In genomic region chr19:23686622-23687423, GRCh38 we compare ENCODE assay signal across 8 cellular contexts. TPM values are rescaled to one million over a fixed set of nuclear protein-coding genes. Genes with fewer than 3 reads are reported as not detected.
DNase-seq lines count a peak whose midpoint lies in the region; TF ChIP-seq lines count a peak whose summit lies in the region.

ZNF675 (minus strand) TSS chr19:23687212; CDS start chr19:23687033, 179 bp downstream.

- intact Hi-C loops in testis (cut with DNase I; ENCODE audit: low total_unique reads), result no loop called here

- H3K4me1 ChIP-seq in MM.1S (ENCODE audit: low read length) (no peaks in the 10 kb centered on the region), testis (no peaks in the 10 kb centered on the region)

- peaks cover 23% of the 10 kb centered on the region for H3K4me1 Mint-ChIP-seq in activated naive CD4-positive, alpha-beta T cell treated with anti-CD3 and anti-CD28 coated beads, Interleukin-2, amount 10 ng/mL, durations not matched to agents 7 days and 5 days

- H3K27ac ChIP-seq in MM.1S (ENCODE audit: low read length) (peak within 1 kb of the TSS; percentile 75; the same call in 1 of the 2 replicates), testis (peak within 1 kb of the TSS; percentile 66 to 82)

- H3K36me3 ChIP-seq in MM.1S (replicated peaks; ENCODE audit: insufficient read depth, low read length), result no peaks in the 10 kb centered on the region
- H3K36me3 ChIP-seq in testis (ENCODE audit: low read depth, missing control alignments), result no peaks in the 10 kb centered on the region

- H3F3A ChIP-seq in MM.1S (ENCODE audit: insufficient read depth, low read length), result no peaks in the 10 kb centered on the region

- H3K9me3 ChIP-seq in MM.1S (replicated peaks; ENCODE audit: insufficient read depth, low read length) (no peaks in the 10 kb centered on the region), testis (no peaks in the 10 kb centered on the region)

- H4K20me1 ChIP-seq in MM.1S (ENCODE audit: insufficient read depth, low read length), result no peaks in the 10 kb centered on the region

- H3K4me3 ChIP-seq in MM.1S (ENCODE audit: low read length), result peak within 1 kb of the TSS; percentile 81
- peak within 1 kb of the TSS; percentile 61 to 85 for H3K4me3 ChIP-seq in testis

- H3K27me3 Mint-ChIP-seq in activated naive CD4-positive, alpha-beta T cell treated with anti-CD3 and anti-CD28 coated beads, Interleukin-2, amount 10 ng/mL, durations not matched to agents 7 days and 5 days, result no peaks in the 10 kb centered on the region

- peak within 1 kb of the TSS; percentile 98 for H3K27ac Mint-ChIP-seq in activated naive CD4-positive, alpha-beta T cell treated with anti-CD3 and anti-CD28 coated beads, Interleukin-2, amount 10 ng/mL, durations not matched to agents 7 days and 5 days

- H3K27me3 ChIP-seq in MM.1S (replicated peaks; ENCODE audit: insufficient read depth, low read length) (no peaks in the 10 kb centered on the region), testis (no peaks in the 10 kb centered on the region)

- H3K36me3 Mint-ChIP-seq in activated naive CD4-positive, alpha-beta T cell treated with anti-CD3 and anti-CD28 coated beads, Interleukin-2, amount 10 ng/mL, durations not matched to agents 7 days and 5 days, result peaks cover 41% of the 10 kb centered on the region

- peaks cover 42% of the 10 kb centered on the region for H3K79me2 ChIP-seq in MM.1S (ENCODE audit: low read length)

- H3K4me2 ChIP-seq in MM.1S (ENCODE audit: low read depth, low read length), result peak within 1 kb of the TSS; percentile 35; the same call in 1 of the 2 replicates

- peak within 1 kb of the TSS; percentile 97 for H3K4me3 Mint-ChIP-seq in activated naive CD4-positive, alpha-beta T cell treated with anti-CD3 and anti-CD28 coated beads, Interleukin-2, amount 10 ng/mL, durations not matched to agents 7 days and 5 days

- CTCF ChIA-PET in activated naive CD4-positive, alpha-beta T cell treated with anti-CD3 and anti-CD28 coated beads, Interleukin-2, amount 10 ng/mL, durations not matched to agents 7 days and 5 days (lab: Charles Lee), result interaction anchor here (0.8 kb wide), 1 partner anchor 292 kb away, joined by 3 read pairs; the partner anchor contains the start of gene ZNF91

- WGBS in testis, 2 donors, result 0 to 2% methylated on average over 29 to 32 of the region's 32 CpGs

- DNase-seq in GDM1 (lab: John Stamatoyannopoulos, UW) (peak; percentile 86), HCEC 1CT (peak; percentile 89), MM.1S (peak; percentile 89), SK-N-DZ (ENCODE audit: low spot score) (peak; percentile 95), globus pallidus (ENCODE audit: low spot score) (peak; percentile 94), occipital lobe (lab: John Stamatoyannopoulos, UW) (peak; percentile 92), testis (peak; percentile 97)
- peak; percentile 94 for DNase-seq in activated naive CD4-positive, alpha-beta T cell treated with anti-CD3 and anti-CD28 coated beads, Interleukin-2, amount 10 ng/mL, durations not matched to agents 7 days and 5 days

- TF ChIP-seq POLR2A in testis (IDR thresholded peaks at IDR 0.05), result no peak

- H2AFZ ChIP-seq in MM.1S (ENCODE audit: low read length), result peak within 1 kb of the TSS; percentile 64

- H3K9ac ChIP-seq in MM.1S (ENCODE audit: low read length), result peak within 1 kb of the TSS; percentile 74

- H3K9me3 Mint-ChIP-seq in activated naive CD4-positive, alpha-beta T cell treated with anti-CD3 and anti-CD28 coated beads, Interleukin-2, amount 10 ng/mL, durations not matched to agents 7 days and 5 days, result peaks cover 26% of the 10 kb centered on the region

- no peaks in the 10 kb centered on the region for H3K9me2 ChIP-seq in MM.1S (replicated peaks; ENCODE audit: insufficient read depth, low read length)

- TF ChIP-seq CTCF in MM.1S (IDR thresholded peaks at IDR 0.05; ENCODE audit: low read length), result no peak
- TF ChIP-seq CTCF in testis (IDR thresholded peaks at IDR 0.05), result no peak

RNA-seq across cellular contexts. Expression of gene ZNF675, which starts in this region (rescaled TPM):
- 14.0 and 15.4 TPM in 2 replicates for polyA plus RNA-seq in SK-N-DZ (2014; cell fraction: cytosol; rRNA removed)
- polyA plus RNA-seq in SK-N-DZ (2014; cell fraction: nucleus; rRNA removed), result 13.9 and 17.5 TPM in 2 replicates
- total RNA-seq in occipital lobe (72.7 TPM), testis (10 to 100 TPM; 16.7 to 20.0 TPM)
- 12.4 TPM for polyA plus RNA-seq in testis (ENCODE audit: insufficient read depth, low read depth, low replicate concordance)

Comparison
In these comparisons a context has a peak if more than half of its experiments do, and no peak if none do; other contexts are left out.
1. Peak in every context shown above with its lines: DNase-seq, H3K4me3 ChIP-seq and H3K27ac ChIP-seq.